8 cellular contexts compared by ENCODE assay signal in the genomic region with DNA sequence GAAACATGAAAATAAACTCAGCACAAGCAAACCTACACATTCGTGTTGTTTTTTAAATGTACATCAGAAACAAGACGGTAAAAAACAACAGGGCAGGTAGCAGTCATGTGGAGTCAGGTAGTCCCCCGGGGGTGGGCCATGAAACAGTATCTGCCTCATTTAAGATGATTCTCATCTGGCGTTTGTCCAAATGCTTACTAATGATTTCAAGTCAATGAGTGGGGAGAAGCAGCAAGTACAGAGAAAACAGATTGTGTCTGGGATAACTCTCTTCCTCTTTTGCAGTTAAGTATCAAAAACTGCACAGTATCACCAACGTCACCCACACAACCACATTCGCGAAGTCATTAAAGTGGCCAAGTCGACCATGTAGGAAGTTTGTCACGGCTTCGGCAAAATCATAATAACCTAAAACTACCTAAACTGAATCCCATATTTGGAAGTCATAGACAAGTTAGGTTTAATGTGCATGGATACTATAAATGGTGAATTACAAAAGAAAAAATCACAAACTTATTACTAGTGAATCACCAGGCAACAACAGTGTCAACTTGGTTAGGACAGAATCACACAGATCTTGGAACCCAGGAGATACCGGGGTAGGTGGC.
DNase-seq lines count a peak whose midpoint lies in the region; ATAC-seq and TF ChIP-seq lines count a peak whose summit lies in the region.

No MANE protein-coding gene starts in this region.

- H3K27me3 ChIP-seq in KMS-11 (ENCODE audit: insufficient read depth, low read depth): no peaks in the 10 kb centered on the region

- no peak overlapping the region for H3K4me3 ChIP-seq in KMS-11 (IDR thresholded peaks at IDR 0.05; ENCODE audit: insufficient read depth, low read depth, low read length)

- no peak overlapping the region; the same call in 1 of the 2 replicates for H3K9ac ChIP-seq in KMS-11

- TF ChIP-seq CTCF in KMS-11 (conservative IDR thresholded peaks at IDR 0.05; ENCODE audit: low read depth, low read length): no peak

- H3K79me2 ChIP-seq in KMS-11 (ENCODE audit: insufficient read depth, low read depth): peaks cover 50% of the 10 kb centered on the region; the same call in 1 of the 2 replicates

- DNase-seq in CD1c-positive myeloid dendritic cell (ENCODE audit: extremely low spot score) (peak; percentile 90), midbrain (lab: John Stamatoyannopoulos, UW) (peak; percentile 32), superior temporal gyrus (ENCODE audit: extremely low spot score) (no peak)
- peak; percentile 61 for DNase-seq in central memory CD4-positive, alpha-beta T cell

- H2AFZ ChIP-seq in KMS-11 (ENCODE audit: low read depth): peak overlapping the region; percentile 80; the same call in 1 of the 2 replicates

- no peaks in the 10 kb centered on the region for H4K20me1 ChIP-seq in KMS-11 (ENCODE audit: insufficient read depth)

- ATAC-seq in GM19023 (IDR thresholded peaks at IDR 0.05; ENCODE audit: unreplicated experiment) (peak; percentile 11), HG02840 (IDR thresholded peaks at IDR 0.05; ENCODE audit: low FRiP score, unreplicated experiment) (no peak)

- peak overlapping the region; percentile 83 for H3K4me2 ChIP-seq in KMS-11

- H3K27ac ChIP-seq in KMS-11: no peak overlapping the region

- H3K4me1 ChIP-seq in KMS-11 (ENCODE audit: low read depth, poor library complexity, severe bottlenecking): peaks cover 29% of the 10 kb centered on the region

- H3K36me3 ChIP-seq in KMS-11 (ENCODE audit: insufficient read depth): no peaks in the 10 kb centered on the region

- peak; percentile 28; the same call in 1 of the 2 replicates for TF ChIP-seq POLR2A in Raji (IDR thresholded peaks at IDR 0.05; ENCODE audit: insufficient read depth, low read depth, low read length)
